In genomic region chr14:39174560-39175444, GRCh38 we compare ENCODE assay signal across 8 cellular contexts. TPM values are rescaled to one million over a fixed set of nuclear protein-coding genes. Genes with fewer than 3 reads are reported as not detected.
DNase-seq lines count a peak whose midpoint lies in the region; ATAC-seq, FAIRE-seq and TF ChIP-seq lines count a peak whose summit lies in the region.

Gene PNN, plus strand, starts transcription at chr14:39175254. Its CDS starts 26 bp downstream, at chr14:39175280.

- H3K4me2 ChIP-seq in OCI-LY1 (ENCODE audit: low read length): peak within 1 kb of the TSS; percentile 87

- peaks cover 41% of the 10 kb centered on the region for H3K36me3 ChIP-seq in HUES64 (ENCODE audit: insufficient read depth, low read length)
- H3K36me3 ChIP-seq in OCI-LY1 (ENCODE audit: insufficient read depth, low read length): peaks cover 47% of the 10 kb centered on the region
- peaks cover 35% of the 10 kb centered on the region for H3K36me3 ChIP-seq in mesodermal cell (ENCODE audit: control insufficient read depth, insufficient read depth, low read length)

- H3K4me1 Mint-ChIP-seq in Calu3 (ENCODE audit: low read depth, unreplicated experiment): peaks cover 18% of the 10 kb centered on the region

- 9% methylated on average over 51 of the region's 56 CpGs for WGBS in HUES64
- 9 to 11% methylated on average over 46 to 48 of the region's 56 CpGs for WGBS in mesodermal cell (ENCODE audit: insufficient coverage in 2 of 2), 2 experiments

- peak within 1 kb of the TSS; percentile 92 for H3K27ac ChIP-seq in HUES64 (ENCODE audit: low read depth, low read length)
- H3K27ac ChIP-seq in OCI-LY1 (ENCODE audit: low read depth, low read length, poor library complexity, severe bottlenecking): peak within 1 kb of the TSS; percentile 96
- H3K27ac ChIP-seq in mesodermal cell (ENCODE audit: low read depth, low read length, severe bottlenecking): peak within 1 kb of the TSS; percentile 94

- no peaks in the 10 kb centered on the region for H3K27me3 ChIP-seq in HUES64 (ENCODE audit: insufficient read depth, low read length)
- no peaks in the 10 kb centered on the region for H3K27me3 ChIP-seq in OCI-LY1 (ENCODE audit: insufficient read depth, low read length)

- H4K20me1 ChIP-seq in OCI-LY1 (ENCODE audit: insufficient read depth, low read length): no peaks in the 10 kb centered on the region

- TF ChIP-seq CTCF in Calu3 (IDR thresholded peaks at IDR 0.05; ENCODE audit: unreplicated experiment) (no peak), OCI-LY1 (IDR thresholded peaks at IDR 0.05; ENCODE audit: low read length) (no peak)

- peak; percentile 96 for FAIRE-seq in endometrium (lab: Jason Lieb, UNC)

- peaks cover 72% of the 10 kb centered on the region for H3K36me3 Mint-ChIP-seq in Calu3 (ENCODE audit: insufficient read depth, unreplicated experiment)

- peak within 1 kb of the TSS; percentile 99 for H3K9ac ChIP-seq in HUES64 (ENCODE audit: low read depth, low read length)
- H3K9ac ChIP-seq in OCI-LY1 (ENCODE audit: low read length): peak within 1 kb of the TSS; percentile 99

- H3F3A ChIP-seq in OCI-LY1 (ENCODE audit: insufficient read depth, low read length): peaks cover 6% of the 10 kb centered on the region; the same call in 1 of the 2 replicates

- H3K9me2 ChIP-seq in OCI-LY1 (ENCODE audit: low read depth, low read length): no peaks in the 10 kb centered on the region

- H3K4me3 ChIP-seq in HUES64 (ENCODE audit: low read length): peak within 1 kb of the TSS; percentile 86
- H3K4me3 ChIP-seq in OCI-LY1 (ENCODE audit: low read depth, low read length, poor library complexity, severe bottlenecking): peak within 1 kb of the TSS; percentile 76
- H3K4me3 ChIP-seq in mesodermal cell (ENCODE audit: extremely low read depth, insufficient read depth, low read length, poor library complexity, severe bottlenecking): peak within 1 kb of the TSS; percentile 89

- peaks cover 18% of the 10 kb centered on the region for H3K4me1 ChIP-seq in HUES64 (ENCODE audit: insufficient read depth, low read length)
- H3K4me1 ChIP-seq in OCI-LY1 (ENCODE audit: insufficient read depth, low read length, severe bottlenecking): peaks cover 50% of the 10 kb centered on the region
- no peaks in the 10 kb centered on the region for H3K4me1 ChIP-seq in mesodermal cell (ENCODE audit: control insufficient read depth, insufficient read depth, low read length, poor library complexity, severe bottlenecking)

- CTCF ChIA-PET in Calu3 (lab: Charles Lee): no interaction called here

- peaks cover 21% of the 10 kb centered on the region for H3K79me2 ChIP-seq in OCI-LY1 (ENCODE audit: insufficient read depth, low read length)

- intact Hi-C loops in Calu3 (cut with micrococcal nuclease; ENCODE audit: unreplicated experiment): loop anchor here (2.0 to 5.0 kb wide), 3 partner anchors 92 to 257 kb away; partner anchors contain the start of gene FBXO33

- peak within 1 kb of the TSS; percentile 95 for H3K4me3 Mint-ChIP-seq in Calu3 (ENCODE audit: low read depth, unreplicated experiment)

- ATAC-seq in GM21447 (IDR thresholded peaks at IDR 0.05; ENCODE audit: unreplicated experiment): peak; percentile 88

- no TSS peak for BruUV-seq in Calu3 (replicated peaks; lab: Mats Ljungman, UMichigan)

- no peaks in the 10 kb centered on the region for H3K9me3 Mint-ChIP-seq in Calu3 (ENCODE audit: low read depth, unreplicated experiment)

- H3K9me3 ChIP-seq in HUES64 (ENCODE audit: insufficient read depth, low read depth, low read length) (no peaks in the 10 kb centered on the region), OCI-LY1 (ENCODE audit: low read length) (no peaks in the 10 kb centered on the region), mesodermal cell (ENCODE audit: control insufficient read depth, low read length) (no peaks in the 10 kb centered on the region)

- peak within 1 kb of the TSS; percentile 98 for H3K27ac Mint-ChIP-seq in Calu3 (ENCODE audit: unreplicated experiment)

- H3K27me3 Mint-ChIP-seq in Calu3 (ENCODE audit: unreplicated experiment): no peaks in the 10 kb centered on the region

- DNase-seq in Calu3: peak; percentile 95
- peak; percentile 92 for DNase-seq in activated CD8-positive, alpha-beta memory T cell treated with anti-CD3 and anti-CD28 coated beads, Interleukin-2, amount 50 U/mL, for 4 hours
- DNase-seq in stimulated activated CD8-positive, alpha-beta memory T cell treated with anti-CD3 and anti-CD28 coated beads, Interleukin-15, amount 100 ng/mL, for 4 hours (ENCODE audit: low read depth in 2 of 2): peak; percentile 91 to 96

- H2AFZ ChIP-seq in OCI-LY1 (ENCODE audit: low read length): no peak within 1 kb of the TSS

RNA-seq across cellular contexts. Expression of gene PNN, which starts in this region (rescaled TPM):
- 93.1 and 93.5 TPM in 2 replicates for total RNA-seq in Calu3 (2022)
- 75.7 TPM for polyA plus RNA-seq in HUES64 (2013, experiment 1 of 2)
- polyA plus RNA-seq in HUES64 (2013, experiment 2 of 2): 80.6 TPM
- polyA plus RNA-seq in mesodermal cell (2013, experiment 1 of 2): 58.2 TPM
- 66.1 TPM for polyA plus RNA-seq in mesodermal cell (2013, experiment 2 of 2)

Comparison
In these comparisons a context has a peak if more than half of its experiments do, and no peak if none do; other contexts are left out.
1. Peak in every context shown above with its lines: DNase-seq, ATAC-seq, H3K4me3 ChIP-seq and H3K27ac ChIP-seq.